Comparison of ENCODE assay signal across 1 cellular context in the genomic region with DNA sequence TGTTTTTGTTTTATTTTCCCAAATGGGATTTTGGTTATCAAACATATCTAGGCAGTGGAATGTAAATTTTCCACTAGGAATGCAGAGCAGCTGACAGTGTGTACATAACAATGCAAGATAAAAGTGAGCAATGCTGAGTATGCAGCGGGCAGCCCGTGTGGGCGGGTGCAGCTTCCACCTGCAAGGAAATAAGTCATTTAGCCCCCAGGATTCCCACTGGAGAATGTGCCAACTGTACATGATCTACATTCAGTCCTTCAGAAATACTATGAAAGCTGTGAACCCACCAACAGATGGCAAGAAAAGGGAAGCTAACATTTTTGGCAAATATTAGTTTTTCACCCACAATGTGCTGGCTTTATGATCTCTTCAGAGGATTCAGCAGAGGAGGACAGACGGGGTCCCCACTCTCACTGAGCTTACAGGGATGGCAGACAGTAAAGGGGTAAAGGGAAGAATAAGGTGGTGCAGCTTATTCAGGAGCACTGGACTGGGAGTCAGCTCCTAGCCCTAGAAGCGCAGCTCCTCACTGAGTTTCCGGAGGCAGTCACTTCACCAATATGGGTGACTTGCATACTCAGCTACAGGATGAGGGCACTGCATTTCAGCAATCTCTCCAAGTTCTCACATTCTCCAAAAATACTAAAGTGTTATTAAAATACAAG.
A peak's percentile ranks its signal among the peaks of the same experiment; 100 is the strongest.
TF ChIP-seq lines count a peak whose summit lies in the region.

No MANE protein-coding gene starts in this region.

TF ChIP-seq in HepG2, 621 proteins besides CTCF, POLR2A, EP300 and RAD21 (continued from another document and continues in another):
- TF ChIP-seq, protein P1, sequence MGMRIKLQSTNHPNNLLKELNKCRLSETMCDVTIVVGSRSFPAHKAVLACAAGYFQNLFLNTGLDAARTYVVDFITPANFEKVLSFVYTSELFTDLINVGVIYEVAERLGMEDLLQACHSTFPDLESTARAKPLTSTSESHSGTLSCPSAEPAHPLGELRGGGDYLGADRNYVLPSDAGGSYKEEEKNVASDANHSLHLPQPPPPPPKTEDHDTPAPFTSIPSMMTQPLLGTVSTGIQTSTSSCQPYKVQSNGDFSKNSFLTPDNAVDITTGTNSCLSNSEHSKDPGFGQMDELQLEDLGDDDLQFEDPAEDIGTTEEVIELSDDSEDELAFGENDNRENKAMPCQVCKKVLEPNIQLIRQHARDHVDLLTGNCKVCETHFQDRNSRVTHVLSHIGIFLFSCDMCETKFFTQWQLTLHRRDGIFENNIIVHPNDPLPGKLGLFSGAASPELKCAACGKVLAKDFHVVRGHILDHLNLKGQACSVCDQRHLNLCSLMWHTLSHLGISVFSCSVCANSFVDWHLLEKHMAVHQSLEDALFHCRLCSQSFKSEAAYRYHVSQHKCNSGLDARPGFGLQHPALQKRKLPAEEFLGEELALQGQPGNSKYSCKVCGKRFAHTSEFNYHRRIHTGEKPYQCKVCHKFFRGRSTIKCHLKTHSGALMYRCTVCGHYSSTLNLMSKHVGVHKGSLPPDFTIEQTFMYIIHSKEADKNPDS (CRISPR knock-in tag; IDR thresholded peaks at IDR 0.05): 0 out of 2 replicates have a peak, but pooled peaks have one; percentile 30
- TF ChIP-seq NONO (IDR thresholded peaks at IDR 0.05) (no peak), NONO (CRISPR knock-in tag; conservative IDR thresholded peaks at IDR 0.05) (peak; percentile 51; the same call in 1 of the 2 replicates), MED13 (CRISPR knock-in tag; IDR thresholded peaks at IDR 0.05) (peak; percentile 86; the same call in 1 of the 2 replicates), CC2D1A (CRISPR knock-in tag; IDR thresholded peaks at IDR 0.05) (0 out of 2 replicates have a peak, but pooled peaks have one; percentile 82), SIX1 (CRISPR knock-in tag; IDR thresholded peaks at IDR 0.05; ENCODE audit: borderline replicate concordance) (peak; percentile 71; the same call in 1 of the 2 replicates), ZNF253 (CRISPR knock-in tag; IDR thresholded peaks at IDR 0.05; ENCODE audit: borderline replicate concordance) (no peak), SMARCC2 (IDR thresholded peaks at IDR 0.05) (peak; percentile 58; the same call in 1 of the 2 replicates), HMG20A (CRISPR knock-in tag; IDR thresholded peaks at IDR 0.05; ENCODE audit: borderline replicate concordance) (peak; percentile 89), NCOA2 (CRISPR knock-in tag; IDR thresholded peaks at IDR 0.05) (peak; percentile 94), ZBTB3 (CRISPR knock-in tag; IDR thresholded peaks at IDR 0.05; ENCODE audit: borderline replicate concordance, low read depth) (peak; percentile 64; the same call in 1 of the 2 replicates), ZMAT3 (CRISPR knock-in tag; conservative IDR thresholded peaks at IDR 0.05) (no peak), ETV6 (CRISPR knock-in tag; conservative IDR thresholded peaks at IDR 0.05) (0 out of 2 replicates have a peak, but pooled peaks have one; percentile 50), NCOR1 (IDR thresholded peaks at IDR 0.05; ENCODE audit: borderline replicate concordance, low read length) (peak; percentile 46; the same call in 1 of the 2 replicates), TEAD2 (CRISPR knock-in tag; IDR thresholded peaks at IDR 0.05) (peak; percentile 19; the same call in 1 of the 2 replicates), MED1 (CRISPR knock-in tag; IDR thresholded peaks at IDR 0.05) (peak; percentile 94), HHEX (CRISPR knock-in tag; IDR thresholded peaks at IDR 0.05) (peak; percentile 68; the same call in 1 of the 2 replicates), ZNF326 (CRISPR knock-in tag; IDR thresholded peaks at IDR 0.05; ENCODE audit: borderline replicate concordance) (no peak), ZNF124 (CRISPR knock-in tag; IDR thresholded peaks at IDR 0.05) (0 out of 2 replicates have a peak, but pooled peaks have one; percentile 26), NFKBIZ (CRISPR knock-in tag; IDR thresholded peaks at IDR 0.05) (peak; percentile 49; the same call in 1 of the 2 replicates), ZNF746 (CRISPR knock-in tag; IDR thresholded peaks at IDR 0.05) (no peak), NCOA1 (CRISPR knock-in tag; IDR thresholded peaks at IDR 0.05) (peak; percentile 50; the same call in 1 of the 2 replicates), PAF1 (CRISPR knock-in tag; IDR thresholded peaks at IDR 0.05) (no peak), AHR (CRISPR knock-in tag; IDR thresholded peaks at IDR 0.05) (no peak), CEBPG (CRISPR knock-in tag; IDR thresholded peaks at IDR 0.05) (peak; percentile 77), PPARG (CRISPR knock-in tag; conservative IDR thresholded peaks at IDR 0.05) (peak; percentile 72; the same call in 1 of the 2 replicates), ZNF709 (CRISPR knock-in tag; IDR thresholded peaks at IDR 0.05) (no peak), MIER3 (CRISPR knock-in tag; IDR thresholded peaks at IDR 0.05; ENCODE audit: borderline replicate concordance) (peak; percentile 68; the same call in 1 of the 2 replicates), NFIC (IDR thresholded peaks at IDR 0.05; ENCODE audit: low read length) (peak; percentile 90), MEIS2 (CRISPR knock-in tag; IDR thresholded peaks at IDR 0.05) (peak; percentile 88), ZNF329 (CRISPR knock-in tag; IDR thresholded peaks at IDR 0.05; ENCODE audit: low read depth) (no peak), ZNF33A (CRISPR knock-in tag; IDR thresholded peaks at IDR 0.05; ENCODE audit: borderline replicate concordance) (no peak; the same call in 1 of the 2 replicates), ARNT2 (CRISPR knock-in tag; IDR thresholded peaks at IDR 0.05; ENCODE audit: low read depth) (peak; percentile 73; the same call in 1 of the 2 replicates), SRSF9 (IDR thresholded peaks at IDR 0.05; ENCODE audit: borderline replicate concordance, insufficient read depth, low read depth, low read length, poor library complexity, severe bottlenecking) (no peak), ZSCAN22 (CRISPR knock-in tag; IDR thresholded peaks at IDR 0.05) (no peak), ZNF17 (CRISPR knock-in tag; IDR thresholded peaks at IDR 0.05) (no peak), MXI1 (IDR thresholded peaks at IDR 0.05; ENCODE audit: borderline replicate concordance, low read depth, low read length) (peak; percentile 45; the same call in 2 of the 3 replicates), KLF11 (CRISPR knock-in tag; IDR thresholded peaks at IDR 0.05) (0 out of 2 replicates have a peak, but pooled peaks have one; percentile 50), ELF3 (CRISPR knock-in tag; IDR thresholded peaks at IDR 0.05) (peak; percentile 86), SMYD3 (CRISPR knock-in tag; IDR thresholded peaks at IDR 0.05) (no peak), TBP (CRISPR knock-in tag; IDR thresholded peaks at IDR 0.05) (no peak), ZNF569 (CRISPR knock-in tag; IDR thresholded peaks at IDR 0.05; ENCODE audit: borderline replicate concordance) (no peak), RAD51 (IDR thresholded peaks at IDR 0.05; ENCODE audit: borderline replicate concordance) (no peak)
- TF ChIP-seq, protein P2, sequence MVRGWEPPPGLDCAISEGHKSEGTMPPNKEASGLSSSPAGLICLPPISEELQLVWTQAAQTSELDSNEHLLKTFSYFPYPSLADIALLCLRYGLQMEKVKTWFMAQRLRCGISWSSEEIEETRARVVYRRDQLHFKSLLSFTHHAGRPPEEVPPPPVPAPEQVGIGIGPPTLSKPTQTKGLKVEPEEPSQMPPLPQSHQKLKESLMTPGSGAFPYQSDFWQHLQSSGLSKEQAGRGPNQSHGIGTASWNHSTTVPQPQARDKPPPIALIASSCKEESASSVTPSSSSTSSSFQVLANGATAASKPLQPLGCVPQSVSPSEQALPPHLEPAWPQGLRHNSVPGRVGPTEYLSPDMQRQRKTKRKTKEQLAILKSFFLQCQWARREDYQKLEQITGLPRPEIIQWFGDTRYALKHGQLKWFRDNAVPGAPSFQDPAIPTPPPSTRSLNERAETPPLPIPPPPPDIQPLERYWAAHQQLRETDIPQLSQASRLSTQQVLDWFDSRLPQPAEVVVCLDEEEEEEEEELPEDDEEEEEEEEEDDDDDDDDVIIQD (CRISPR knock-in tag; IDR thresholded peaks at IDR 0.05; ENCODE audit: low read depth): peak; percentile 84
- TF ChIP-seq, protein P3, sequence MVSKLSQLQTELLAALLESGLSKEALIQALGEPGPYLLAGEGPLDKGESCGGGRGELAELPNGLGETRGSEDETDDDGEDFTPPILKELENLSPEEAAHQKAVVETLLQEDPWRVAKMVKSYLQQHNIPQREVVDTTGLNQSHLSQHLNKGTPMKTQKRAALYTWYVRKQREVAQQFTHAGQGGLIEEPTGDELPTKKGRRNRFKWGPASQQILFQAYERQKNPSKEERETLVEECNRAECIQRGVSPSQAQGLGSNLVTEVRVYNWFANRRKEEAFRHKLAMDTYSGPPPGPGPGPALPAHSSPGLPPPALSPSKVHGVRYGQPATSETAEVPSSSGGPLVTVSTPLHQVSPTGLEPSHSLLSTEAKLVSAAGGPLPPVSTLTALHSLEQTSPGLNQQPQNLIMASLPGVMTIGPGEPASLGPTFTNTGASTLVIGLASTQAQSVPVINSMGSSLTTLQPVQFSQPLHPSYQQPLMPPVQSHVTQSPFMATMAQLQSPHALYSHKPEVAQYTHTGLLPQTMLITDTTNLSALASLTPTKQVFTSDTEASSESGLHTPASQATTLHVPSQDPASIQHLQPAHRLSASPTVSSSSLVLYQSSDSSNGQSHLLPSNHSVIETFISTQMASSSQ (IDR thresholded peaks at IDR 0.05; ENCODE audit: low read depth): peak; percentile 84
- TF ChIP-seq, protein P3 (CRISPR knock-in tag; IDR thresholded peaks at IDR 0.05; ENCODE audit: borderline replicate concordance): peak; percentile 93
- TF ChIP-seq, protein P4, sequence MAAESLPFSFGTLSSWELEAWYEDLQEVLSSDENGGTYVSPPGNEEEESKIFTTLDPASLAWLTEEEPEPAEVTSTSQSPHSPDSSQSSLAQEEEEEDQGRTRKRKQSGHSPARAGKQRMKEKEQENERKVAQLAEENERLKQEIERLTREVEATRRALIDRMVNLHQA (CRISPR knock-in tag; IDR thresholded peaks at IDR 0.05): no peak
- TF ChIP-seq, protein P5, sequence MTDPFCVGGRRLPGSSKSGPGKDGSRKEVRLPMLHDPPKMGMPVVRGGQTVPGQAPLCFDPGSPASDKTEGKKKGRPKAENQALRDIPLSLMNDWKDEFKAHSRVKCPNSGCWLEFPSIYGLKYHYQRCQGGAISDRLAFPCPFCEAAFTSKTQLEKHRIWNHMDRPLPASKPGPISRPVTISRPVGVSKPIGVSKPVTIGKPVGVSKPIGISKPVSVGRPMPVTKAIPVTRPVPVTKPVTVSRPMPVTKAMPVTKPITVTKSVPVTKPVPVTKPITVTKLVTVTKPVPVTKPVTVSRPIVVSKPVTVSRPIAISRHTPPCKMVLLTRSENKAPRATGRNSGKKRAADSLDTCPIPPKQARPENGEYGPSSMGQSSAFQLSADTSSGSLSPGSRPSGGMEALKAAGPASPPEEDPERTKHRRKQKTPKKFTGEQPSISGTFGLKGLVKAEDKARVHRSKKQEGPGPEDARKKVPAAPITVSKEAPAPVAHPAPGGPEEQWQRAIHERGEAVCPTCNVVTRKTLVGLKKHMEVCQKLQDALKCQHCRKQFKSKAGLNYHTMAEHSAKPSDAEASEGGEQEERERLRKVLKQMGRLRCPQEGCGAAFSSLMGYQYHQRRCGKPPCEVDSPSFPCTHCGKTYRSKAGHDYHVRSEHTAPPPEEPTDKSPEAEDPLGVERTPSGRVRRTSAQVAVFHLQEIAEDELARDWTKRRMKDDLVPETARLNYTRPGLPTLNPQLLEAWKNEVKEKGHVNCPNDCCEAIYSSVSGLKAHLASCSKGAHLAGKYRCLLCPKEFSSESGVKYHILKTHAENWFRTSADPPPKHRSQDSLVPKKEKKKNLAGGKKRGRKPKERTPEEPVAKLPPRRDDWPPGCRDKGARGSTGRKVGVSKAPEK (CRISPR knock-in tag; IDR thresholded peaks at IDR 0.05; ENCODE audit: borderline replicate concordance): no peak
- TF ChIP-seq, protein P6, sequence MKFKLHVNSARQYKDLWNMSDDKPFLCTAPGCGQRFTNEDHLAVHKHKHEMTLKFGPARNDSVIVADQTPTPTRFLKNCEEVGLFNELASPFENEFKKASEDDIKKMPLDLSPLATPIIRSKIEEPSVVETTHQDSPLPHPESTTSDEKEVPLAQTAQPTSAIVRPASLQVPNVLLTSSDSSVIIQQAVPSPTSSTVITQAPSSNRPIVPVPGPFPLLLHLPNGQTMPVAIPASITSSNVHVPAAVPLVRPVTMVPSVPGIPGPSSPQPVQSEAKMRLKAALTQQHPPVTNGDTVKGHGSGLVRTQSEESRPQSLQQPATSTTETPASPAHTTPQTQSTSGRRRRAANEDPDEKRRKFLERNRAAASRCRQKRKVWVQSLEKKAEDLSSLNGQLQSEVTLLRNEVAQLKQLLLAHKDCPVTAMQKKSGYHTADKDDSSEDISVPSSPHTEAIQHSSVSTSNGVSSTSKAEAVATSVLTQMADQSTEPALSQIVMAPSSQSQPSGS (CRISPR knock-in tag; IDR thresholded peaks at IDR 0.05): peak; percentile 79; the same call in 1 of the 2 replicates
- TF ChIP-seq, protein P7, sequence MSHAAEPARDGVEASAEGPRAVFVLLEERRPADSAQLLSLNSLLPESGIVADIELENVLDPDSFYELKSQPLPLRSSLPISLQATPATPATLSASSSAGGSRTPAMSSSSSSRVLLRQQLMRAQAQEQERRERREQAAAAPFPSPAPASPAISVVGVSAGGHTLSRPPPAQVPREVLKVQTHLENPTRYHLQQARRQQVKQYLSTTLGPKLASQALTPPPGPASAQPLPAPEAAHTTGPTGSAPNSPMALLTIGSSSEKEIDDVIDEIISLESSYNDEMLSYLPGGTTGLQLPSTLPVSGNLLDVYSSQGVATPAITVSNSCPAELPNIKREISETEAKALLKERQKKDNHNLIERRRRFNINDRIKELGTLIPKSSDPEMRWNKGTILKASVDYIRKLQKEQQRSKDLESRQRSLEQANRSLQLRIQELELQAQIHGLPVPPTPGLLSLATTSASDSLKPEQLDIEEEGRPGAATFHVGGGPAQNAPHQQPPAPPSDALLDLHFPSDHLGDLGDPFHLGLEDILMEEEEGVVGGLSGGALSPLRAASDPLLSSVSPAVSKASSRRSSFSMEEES (CRISPR knock-in tag; IDR thresholded peaks at IDR 0.05): peak; percentile 94
